Comparison of ENCODE assay signal across 11 cellular contexts in genomic region chr1:20589331-20590312, GRCh38. TPM values are rescaled to one million over a fixed set of nuclear protein-coding genes. Genes with fewer than 3 reads are reported as not detected.
DNase-seq lines count a peak whose midpoint lies in the region; ATAC-seq and TF ChIP-seq lines count a peak whose summit lies in the region.
"Had no signal": no experiment of that assay in that cellular context is flagged by ENCODE, and none has a peak within 500 bp of the region (broad histone marks: within the 10 kb centered on the region; RNA-seq: fewer than 3 reads in every experiment).

No MANE protein-coding gene starts in this region.

- peak; percentile 75 to 89 (median 81) for ATAC-seq in natural killer cell

- H3K4me3 ChIP-seq in BLaER1 treated with 17β-estradiol and CSF1 and Interleukin-3, amounts not matched to agents 10 nM and 100 nM: peak overlapping the region in 2 of 10 experiments; percentile 35 to 47; a peak in 3 of 20 replicates
- peak overlapping the region; percentile 76 for H3K4me3 ChIP-seq in PC-9
- peak overlapping the region; percentile 3 for H3K4me3 ChIP-seq in fibroblast of the aortic adventitia (ENCODE audit: low read depth, low read length)

- H3K27ac ChIP-seq in BLaER1 treated with 17β-estradiol and CSF1 and Interleukin-3, amounts not matched to agents 10 nM and 100 nM: peak overlapping the region in 8 of 11 experiments; percentile 13 to 69 (median 44); a peak in 12 of 22 replicates
- H3K27ac ChIP-seq in PC-9: peak overlapping the region; percentile 45

- no peak for TF ChIP-seq CTCF in PC-9 (conservative IDR thresholded peaks at IDR 0.05)
- TF ChIP-seq CTCF in fibroblast of the aortic adventitia (IDR thresholded peaks at IDR 0.05; ENCODE audit: insufficient read depth, low read length): no peak
- TF ChIP-seq CTCF in natural killer cell (IDR thresholded peaks at IDR 0.05): no peak
- TF ChIP-seq CTCF in osteocyte (IDR thresholded peaks at IDR 0.05): no peak

- peaks cover 14% of the 10 kb centered on the region; the same call in 1 of the 2 replicates for H3F3A ChIP-seq in PC-9 (ENCODE audit: insufficient read depth, low read depth)

- no peak overlapping the region for H3K4me3 Mint-ChIP-seq in natural killer cell
- no peak overlapping the region for H3K4me3 Mint-ChIP-seq in osteocyte (ENCODE audit: unreplicated experiment)
- H3K4me3 Mint-ChIP-seq: activated CD8-positive, alpha-beta memory T cell treated with anti-CD3 and anti-CD28 coated beads, Interleukin-2, amount 10 ng/mL, durations not matched to agents 7 days and 5 days had no signal

- peak overlapping the region in 1 of 2 donors; percentile 18 for H3K27ac Mint-ChIP-seq in natural killer cell
- H3K27ac Mint-ChIP-seq in osteocyte (ENCODE audit: unreplicated experiment): no peak overlapping the region
- H3K27ac Mint-ChIP-seq: activated CD8-positive, alpha-beta memory T cell treated with anti-CD3 and anti-CD28 coated beads, Interleukin-2, amount 10 ng/mL, durations not matched to agents 7 days and 5 days had no signal

- no peaks in the 10 kb centered on the region for H3K9me2 ChIP-seq in PC-9 (ENCODE audit: insufficient read depth)

- peaks cover 0 to 18% (median 10%) of the 10 kb centered on the region in 11 experiments; a peak in 12 of 22 replicates for H3K27me3 ChIP-seq in BLaER1 treated with 17β-estradiol and CSF1 and Interleukin-3, amounts not matched to agents 10 nM and 100 nM
- no peaks in the 10 kb centered on the region for H3K27me3 ChIP-seq in PC-9 (ENCODE audit: insufficient read depth, low read depth)

- TSS peak; percentile 53 for BruUV-seq in PC-9 (replicated peaks; lab: Mats Ljungman, UMichigan)

- intact Hi-C loops in PC-9 (cut with micrococcal nuclease; ENCODE audit: unreplicated experiment): loop anchor here (1.0 kb wide), 1 partner anchor 23 kb away; no protein-coding TSS in a partner anchor
- intact Hi-C loops in natural killer cell (cut with micrococcal nuclease): no loop called here

- H3K9me3 Mint-ChIP-seq in natural killer cell (no peaks in the 10 kb centered on the region), osteocyte (ENCODE audit: unreplicated experiment) (no peaks in the 10 kb centered on the region)

- H3K4me2 ChIP-seq in BLaER1 treated with 17β-estradiol and CSF1 and Interleukin-3, amounts not matched to agents 10 nM and 100 nM: peak overlapping the region in 8 of 11 experiments; percentile 26 to 76 (median 52); a peak in 13 of 22 replicates
- H3K4me2 ChIP-seq in PC-9: peak overlapping the region; percentile 93

- H3K79me2 ChIP-seq in PC-9 (ENCODE audit: low read depth): peaks cover 35% of the 10 kb centered on the region

- H3K36me3 Mint-ChIP-seq in natural killer cell (no peaks in the 10 kb centered on the region), osteocyte (ENCODE audit: unreplicated experiment) (no peaks in the 10 kb centered on the region)
- H3K36me3 Mint-ChIP-seq: activated CD8-positive, alpha-beta memory T cell treated with anti-CD3 and anti-CD28 coated beads, Interleukin-2, amount 10 ng/mL, durations not matched to agents 7 days and 5 days had no signal

- no peaks in the 10 kb centered on the region for H4K20me1 ChIP-seq in BLaER1 treated with 17β-estradiol and CSF1 and Interleukin-3, amounts not matched to agents 10 nM and 100 nM
- H4K20me1 ChIP-seq in PC-9 (ENCODE audit: insufficient read depth): no peaks in the 10 kb centered on the region

- peak overlapping the region; percentile 72 for H2AFZ ChIP-seq in PC-9

- POLR2A ChIA-PET in PC-9 (lab: Charles Lee; ENCODE audit: unreplicated experiment): interaction anchor here (0.6 to 1.3 kb wide), 6 partner anchors 24 to 465 kb away, joined by 3 to 20 read pairs (median 3); no protein-coding TSS in a partner anchor

- no peaks in the 10 kb centered on the region for H3K36me3 ChIP-seq in BLaER1 treated with 17β-estradiol and CSF1 and Interleukin-3, amounts not matched to agents 10 nM and 100 nM
- H3K36me3 ChIP-seq in PC-9 (ENCODE audit: low read depth): no peaks in the 10 kb centered on the region

- CTCF ChIA-PET in PC-9 (lab: Charles Lee): interaction anchor here (0.7 to 1.2 kb wide), 2 partner anchors 11 to 45 kb away, joined by 3 to 8 read pairs; no protein-coding TSS in a partner anchor

- H3K9me3 ChIP-seq in BLaER1 treated with 17β-estradiol and CSF1 and Interleukin-3, amounts not matched to agents 10 nM and 100 nM (replicated peaks in 1 of 11): no peaks in the 10 kb centered on the region
- no peaks in the 10 kb centered on the region for H3K9me3 ChIP-seq in PC-9 (ENCODE audit: insufficient read depth, low read depth)

- H3K9ac ChIP-seq in BLaER1 treated with 17β-estradiol and CSF1 and Interleukin-3, amounts not matched to agents 10 nM and 100 nM: peak overlapping the region in 6 of 11 experiments; percentile 8 to 47 (median 35); a peak in 10 of 22 replicates

- peaks cover 0 to 40% (median 23%) of the 10 kb centered on the region in 10 experiments; a peak in 15 of 20 replicates for H3K4me1 ChIP-seq in BLaER1 treated with 17β-estradiol and CSF1 and Interleukin-3, amounts not matched to agents 10 nM and 100 nM
- peaks cover 9% of the 10 kb centered on the region for H3K4me1 ChIP-seq in PC-9 (replicated peaks; ENCODE audit: insufficient read depth)

- no peak for DNase-seq in PC-9
- DNase-seq in fibroblast of the aortic adventitia (ENCODE audit: low read depth): peak; percentile 72
- no peak for DNase-seq in natural killer cell
- DNase-seq in central memory CD4-positive, alpha-beta T cell: no peak
- no peak for DNase-seq in osteocyte (ENCODE audit: extremely low spot score, unreplicated experiment)
- DNase-seq in activated CD4-positive, alpha-beta T cell treated with anti-CD3 and anti-CD28 coated beads for 1 hour: no peak
- no peak for DNase-seq in midbrain (lab: John Stamatoyannopoulos, UW)
- DNase-seq: activated CD8-positive, alpha-beta memory T cell treated with anti-CD3 and anti-CD28 coated beads, Interleukin-2, amount 10 ng/mL, durations not matched to agents 7 days and 5 days; hypothalamus; NCI-H2107 had no signal

- H3K27me3 Mint-ChIP-seq in natural killer cell (ENCODE audit: low read depth in 2 of 2): peaks cover 30 to 61% of the 10 kb centered on the region in 2 donors
- peaks cover 17% of the 10 kb centered on the region for H3K27me3 Mint-ChIP-seq in osteocyte (ENCODE audit: unreplicated experiment)

- peaks cover 12 to 19% of the 10 kb centered on the region in 2 donors for H3K4me1 Mint-ChIP-seq in natural killer cell
- peaks cover 7% of the 10 kb centered on the region for H3K4me1 Mint-ChIP-seq in osteocyte (ENCODE audit: unreplicated experiment)
- H3K4me1 Mint-ChIP-seq: activated CD8-positive, alpha-beta memory T cell treated with anti-CD3 and anti-CD28 coated beads, Interleukin-2, amount 10 ng/mL, durations not matched to agents 7 days and 5 days had no signal

RNA-seq across cellular contexts. Expression of gene CDA, which starts 0.7 kb away (rescaled TPM):
- total RNA-seq in PC-9 (2021): 41.9 and 56.6 TPM in 2 replicates
- total RNA-seq in fibroblast of the aortic adventitia (ENCODE audit: low replicate concordance): 0.27 TPM in 1 of 2 replicates, not detected in the other
- total RNA-seq in natural killer cell: 1 to 10 TPM in 2 of 3 donors, not detected in 1; 1.4 to 5.3 TPM
- total RNA-seq in osteocyte: not detected in 2 replicates
- total RNA-seq: activated CD8-positive, alpha-beta memory T cell treated with anti-CD3 and anti-CD28 coated beads, Interleukin-2, amount 10 ng/mL, durations not matched to agents 7 days and 5 days had no signal

RNA-seq across cellular contexts. Expression of gene FAM43B, which starts 37.2 kb away (rescaled TPM):
- total RNA-seq in PC-9 (2021) (not detected in 2 replicates), fibroblast of the aortic adventitia (ENCODE audit: low replicate concordance) (0.90 TPM in 1 of 2 replicates, not detected in the other), natural killer cell (not detected), osteocyte (0.37 and 0.43 TPM in 2 replicates)
- total RNA-seq: activated CD8-positive, alpha-beta memory T cell treated with anti-CD3 and anti-CD28 coated beads, Interleukin-2, amount 10 ng/mL, durations not matched to agents 7 days and 5 days had no signal

RNA-seq across cellular contexts. Expression of gene PINK1, which starts 43.6 kb away (rescaled TPM):
- total RNA-seq in PC-9 (2021): 46.5 and 48.6 TPM in 2 replicates
- 38.1 and 43.0 TPM in 2 replicates for total RNA-seq in fibroblast of the aortic adventitia (ENCODE audit: low replicate concordance)
- 10 to 100 TPM; 10.8 to 16.2 (median 15.0) TPM for total RNA-seq in natural killer cell
- 54.8 and 55.2 TPM in 2 replicates for total RNA-seq in osteocyte
